In genomic region chr9:127526655-127527559, GRCh38 we compare ENCODE assay signal across 18 cellular contexts.
DNase-seq lines count a peak whose midpoint lies in the region; ATAC-seq and TF ChIP-seq lines count a peak whose summit lies in the region.
"Had no signal": no experiment of that assay in that cellular context is flagged by ENCODE, and none has a peak within 500 bp of the region (broad histone marks: within the 10 kb centered on the region; RNA-seq: fewer than 3 reads in every experiment).

No MANE protein-coding gene starts in this region.

- peak overlapping the region in 1 of 2 experiments; percentile 74 for H3K18ac ChIP-seq in mesenchymal stem cell (ENCODE audit: low read depth in 1 of 2, low read length in 2 of 2)

- no peak overlapping the region for H2AFZ ChIP-seq in mammary epithelial cell (ENCODE audit: low read depth, low read length)
- H2AFZ ChIP-seq in mesenchymal stem cell (ENCODE audit: low read depth, low read length), result no peak overlapping the region
- H2AFZ ChIP-seq: parathyroid adenoma had no signal

- DNase-seq in MCF 10A (ENCODE audit: unreplicated experiment) (no peak), mammary epithelial cell (no peak), WERI-Rb-1 (peak; percentile 98), mesenchymal stem cell (no peak), EL (no peak), posterior vena cava (ENCODE audit: low spot score) (no peak)
- DNase-seq: activated T-cell treated with anti-CD3 and anti-CD28 coated beads, Interleukin-2, amount 50 U/mL, for 72 hours; adrenal gland; central memory CD4-positive, alpha-beta T cell; DMS153; NCI-H1048; NCI-H748 treated with DMSO at 0.1 percent for 48 hours; SW 1271 had no signal

- no peak overlapping the region for H3K14ac ChIP-seq in mesenchymal stem cell (ENCODE audit: low read length in 2 of 2)

- in situ Hi-C loops in mammary epithelial cell (cut with MboI; ENCODE audit: low sequenced_read_pairs in 2 of 2), result loop anchor here (10.0 kb wide), 1 partner anchor 58 kb away; no protein-coding TSS in a partner anchor

- peaks cover 15% of the 10 kb centered on the region for H3K4me1 Mint-ChIP-seq in MCF 10A (ENCODE audit: insufficient read depth, unreplicated experiment)

- H2BK120ac ChIP-seq in mesenchymal stem cell (ENCODE audit: low read depth, low read length), result no peak overlapping the region

- H3K23ac ChIP-seq in mesenchymal stem cell (ENCODE audit: low read length in 2 of 2), result peak overlapping the region in 1 of 2 experiments; percentile 53

- H4K20me1 ChIP-seq in mammary epithelial cell (ENCODE audit: insufficient read depth, low read length), result no peaks in the 10 kb centered on the region

- peak overlapping the region; percentile 10 for H4K8ac ChIP-seq in mesenchymal stem cell (ENCODE audit: low read length)

- no peaks in the 10 kb centered on the region for H3K27me3 Mint-ChIP-seq in MCF 10A (ENCODE audit: insufficient read depth, unreplicated experiment)

- H3K79me2 ChIP-seq in mammary epithelial cell (ENCODE audit: insufficient read depth, low read length), result peaks cover 86% of the 10 kb centered on the region
- H3K79me2 ChIP-seq: parathyroid adenoma had no signal

- H3K9ac ChIP-seq in mammary epithelial cell (ENCODE audit: insufficient read depth, low read length) (no peak overlapping the region), mesenchymal stem cell (ENCODE audit: low read length) (no peak overlapping the region), subcutaneous abdominal adipose tissue (ENCODE audit: low read length in 5 of 5) (no peak overlapping the region)
- H3K9ac ChIP-seq: KMS-11, parathyroid adenoma had no signal

- H4K91ac ChIP-seq in mesenchymal stem cell (ENCODE audit: low read length), result peak overlapping the region; percentile 19

- TF ChIP-seq CTCF in MCF 10A (IDR thresholded peaks at IDR 0.05; ENCODE audit: unreplicated experiment) (no peak), mammary epithelial cell (conservative IDR thresholded peaks at IDR 0.05 in 1 of 2, IDR thresholded peaks at IDR 0.05 in 1 of 2; ENCODE audit: extremely low read depth in 1 of 2, insufficient read depth in 1 of 2, low read depth in 1 of 2, low read length in 2 of 2) (no peak), WERI-Rb-1 (IDR thresholded peaks at IDR 0.05; ENCODE audit: low read depth, low read length) (no peak)

- peak overlapping the region; percentile 14 for H3K27ac Mint-ChIP-seq in MCF 10A (ENCODE audit: low read depth, unreplicated experiment)
- H3K27ac Mint-ChIP-seq: activated T-cell treated with anti-CD3 and anti-CD28 coated beads, Interleukin-2, amount 50 U/mL, for 72 hours had no signal

- H3K4ac ChIP-seq in mesenchymal stem cell (ENCODE audit: low read depth in 1 of 2, low read length in 2 of 2), result no peak overlapping the region

- H2BK15ac ChIP-seq in mesenchymal stem cell (ENCODE audit: low read depth, poor library complexity, severe bottlenecking), result no peak overlapping the region

- peak overlapping the region; percentile 76 for H2AK5ac ChIP-seq in mesenchymal stem cell (ENCODE audit: low read length, severe bottlenecking)

- no peak overlapping the region for H2BK12ac ChIP-seq in mesenchymal stem cell (ENCODE audit: low read length in 2 of 2)

- CTCF ChIA-PET in MCF 10A (lab: Yijun Ruan, JAX) (interaction anchor here (0.6 to 2.5 kb wide), 13 partner anchors 9 to 208 kb away, joined by 3 to 14 read pairs (median 6); partner anchors contain the start of gene TOR2A), mammary epithelial cell (lab: Charles Lee; ENCODE audit: low non-redundant PET) (no interaction called here)

- dilution Hi-C loops in mammary epithelial cell (cut with HindIII; ENCODE audit: low sequenced_read_pairs), result loop anchor here (5.0 kb wide), 1 partner anchor 35 kb away; no protein-coding TSS in a partner anchor

- no peak for ATAC-seq in GM21717 (IDR thresholded peaks at IDR 0.05; ENCODE audit: unreplicated experiment)
- ATAC-seq: activated T-cell treated with anti-CD3 and anti-CD28 coated beads, Interleukin-2, amount 50 U/mL, for 72 hours had no signal

- no peak overlapping the region for H3K4me3 ChIP-seq in mammary epithelial cell (replicated peaks in 1 of 3; ENCODE audit: insufficient read depth in 1 of 3, low read depth in 2 of 3, low read length in 3 of 3)
- no peak overlapping the region for H3K4me3 ChIP-seq in WERI-Rb-1 (ENCODE audit: low read depth, low read length)
- H3K4me3 ChIP-seq in mesenchymal stem cell (ENCODE audit: insufficient read depth in 1 of 2, low read depth in 1 of 2, low read length in 2 of 2), result no peak overlapping the region
- H3K4me3 ChIP-seq in subcutaneous abdominal adipose tissue (ENCODE audit: low read depth in 1 of 5, low read length in 5 of 5), result no peak overlapping the region
- H3K4me3 ChIP-seq: adrenal gland had no signal

- H3K4me1 ChIP-seq in mammary epithelial cell (ENCODE audit: insufficient read depth, low read length) (peaks cover 31% of the 10 kb centered on the region), mesenchymal stem cell (ENCODE audit: control insufficient read depth, insufficient read depth, low read depth, low read length) (peaks cover 50% of the 10 kb centered on the region), subcutaneous abdominal adipose tissue (ENCODE audit: control insufficient read depth in 5 of 5, insufficient read depth in 5 of 5, low read length in 5 of 5) (peaks cover under 1 to 53% (median 8%) of the 10 kb centered on the region in 5 donors)

- POLR2A ChIA-PET in MCF 10A (lab: Yijun Ruan, JAX), result interaction anchor here (0.5 to 1.6 kb wide), 3 partner anchors 32 to 542 kb away, joined by 3 to 5 read pairs (median 3); no protein-coding TSS in a partner anchor

- no peak overlapping the region for H3K4me3 Mint-ChIP-seq in MCF 10A (ENCODE audit: unreplicated experiment)
- H3K4me3 Mint-ChIP-seq: activated T-cell treated with anti-CD3 and anti-CD28 coated beads, Interleukin-2, amount 50 U/mL, for 72 hours had no signal

- peaks cover 99% of the 10 kb centered on the region for H3K36me3 Mint-ChIP-seq in MCF 10A (ENCODE audit: insufficient read depth, unreplicated experiment)

- H3K27ac ChIP-seq in mammary epithelial cell (ENCODE audit: insufficient read depth, low read depth, low read length), result no peak overlapping the region
- peak overlapping the region; percentile 88 for H3K27ac ChIP-seq in WERI-Rb-1
- peak overlapping the region; percentile 38 for H3K27ac ChIP-seq in mesenchymal stem cell (ENCODE audit: low read length, poor library complexity, severe bottlenecking)
- H3K27ac ChIP-seq in subcutaneous abdominal adipose tissue (ENCODE audit: low read depth, low read length), result peak overlapping the region; percentile 10
- H3K27ac ChIP-seq: C4-2B, KMS-11, parathyroid adenoma had no signal

- 73% methylated on average over 23 of the region's 30 CpGs for WGBS in mammary epithelial cell (ENCODE audit: low coverage, missing lambda C conversion rate)
- WGBS in mesenchymal stem cell, result 94% methylated on average over 29 of the region's 30 CpGs

- intact Hi-C loops in MCF 10A (cut with micrococcal nuclease) (no loop called here), mammary epithelial cell (cut with micrococcal nuclease) (loop anchor here (1.0 kb wide), 1 partner anchor 59 kb away; no protein-coding TSS in a partner anchor), posterior vena cava (cut with DNase I) (no loop called here)

- H3K27me3 ChIP-seq in mammary epithelial cell (ENCODE audit: insufficient read depth, low read length) (no peaks in the 10 kb centered on the region), WERI-Rb-1 (ENCODE audit: insufficient read depth, low read depth, severe bottlenecking) (no peaks in the 10 kb centered on the region), mesenchymal stem cell (ENCODE audit: control insufficient read depth in 1 of 2, insufficient read depth in 1 of 2, low read length in 2 of 2) (no peaks in the 10 kb centered on the region), subcutaneous abdominal adipose tissue (ENCODE audit: control insufficient read depth in 5 of 5, insufficient read depth in 4 of 5, low read length in 5 of 5) (no peaks in the 10 kb centered on the region)
- H3K27me3 ChIP-seq: adrenal gland had no signal

- peaks cover 8% of the 10 kb centered on the region for H3K79me1 ChIP-seq in mesenchymal stem cell (replicated peaks; ENCODE audit: low read length, poor library complexity, severe bottlenecking)

- BruUV-seq in MCF 10A (replicated peaks; lab: Mats Ljungman, UMichigan), result no TSS peak
- no TSS peak for BruUV-seq in mammary epithelial cell (replicated peaks; lab: Mats Ljungman, UMichigan)

- H3K4me2 ChIP-seq in mammary epithelial cell (ENCODE audit: insufficient read depth, low read depth, low read length) (no peak overlapping the region), mesenchymal stem cell (ENCODE audit: low read length, poor library complexity, severe bottlenecking) (no peak overlapping the region)
- H3K4me2 ChIP-seq: KMS-11 had no signal

- H2BK5ac ChIP-seq in mesenchymal stem cell (ENCODE audit: low read depth, low read length, poor library complexity, severe bottlenecking), result no peak overlapping the region

- H3K36me3 ChIP-seq in mammary epithelial cell (ENCODE audit: insufficient read depth, low read length) (peaks cover 43% of the 10 kb centered on the region), WERI-Rb-1 (peaks cover 44% of the 10 kb centered on the region), mesenchymal stem cell (ENCODE audit: control insufficient read depth in 1 of 2, insufficient read depth in 2 of 2, low read depth in 1 of 2, low read length in 2 of 2) (peaks cover 94 to 95% of the 10 kb centered on the region in 2 experiments), subcutaneous abdominal adipose tissue (ENCODE audit: control insufficient read depth in 5 of 5, insufficient read depth in 5 of 5, low read length in 5 of 5) (peaks cover 0 to 36% (median 25%) of the 10 kb centered on the region in 5 donors)

- H3K9me3 Mint-ChIP-seq in MCF 10A (ENCODE audit: unreplicated experiment), result no peaks in the 10 kb centered on the region

- H3K9me3 ChIP-seq in mammary epithelial cell (replicated peaks; ENCODE audit: insufficient read depth, low read length) (peaks cover 11% of the 10 kb centered on the region), WERI-Rb-1 (ENCODE audit: severe bottlenecking) (peaks cover 29% of the 10 kb centered on the region), mesenchymal stem cell (ENCODE audit: control insufficient read depth, low read length) (no peaks in the 10 kb centered on the region), subcutaneous abdominal adipose tissue (ENCODE audit: control insufficient read depth in 5 of 5, low read length in 5 of 5) (peaks cover 3 to 18% (median 13%) of the 10 kb centered on the region in 5 donors)
